In genomic region chr1:185540295-185540694, GRCh38 we compare ENCODE assay signal across 7 cellular contexts.
"Had no signal": no experiment of that assay in that cellular context is flagged by ENCODE, and none has a peak within 500 bp of the region (broad histone marks: within the 10 kb centered on the region; RNA-seq: fewer than 3 reads in every experiment).

No MANE protein-coding gene starts in this region.

- DNase-seq: GM23248, GOT3, H9, HCEC 1CT, KG1 had no signal

- H2AFZ ChIP-seq: GM23248 had no signal

- H3K27ac ChIP-seq: GM23248 had no signal

- H3K4me3 ChIP-seq: GM23248 had no signal

- H3K9ac ChIP-seq: GM23248 had no signal

- FAIRE-seq: H54, HTR-8/SVneo had no signal
